ENCODE assay signal across 15 cellular contexts in genomic region chr2:47205576-47206141, GRCh38. TPM values are rescaled to one million over a fixed set of nuclear protein-coding genes. Genes with fewer than 3 reads are reported as not detected.
DNase-seq lines count a peak whose midpoint lies in the region; ATAC-seq and TF ChIP-seq lines count a peak whose summit lies in the region.
"Had no signal": no experiment of that assay in that cellular context is flagged by ENCODE, and none has a peak within 500 bp of the region (broad histone marks: within the 10 kb centered on the region; RNA-seq: fewer than 3 reads in every experiment).

No MANE protein-coding gene starts in this region.

- no peak overlapping the region for H3K27ac ChIP-seq in testis
- no peak overlapping the region for H3K27ac ChIP-seq in prostate gland
- H3K27ac ChIP-seq: spleen, tibial nerve had no signal

- WGBS in testis, 2 donors, result 41 to 67% methylated on average over 9 of the region's 9 CpGs
- 80% methylated on average over 9 of the region's 9 CpGs for WGBS in prostate gland

- ATAC-seq in left lobe of liver (peak; percentile 83), HG02588 (IDR thresholded peaks at IDR 0.05; ENCODE audit: unreplicated experiment) (no peak)

- TF ChIP-seq CTCF in choroid plexus epithelial cell (conservative IDR thresholded peaks at IDR 0.05; ENCODE audit: low read depth, low read length), result no peak
- no peak for TF ChIP-seq CTCF in testis (IDR thresholded peaks at IDR 0.05)
- TF ChIP-seq CTCF in prostate gland (IDR thresholded peaks at IDR 0.05), result no peak

- TF ChIP-seq POLR2A in testis (IDR thresholded peaks at IDR 0.05) (no peak), prostate gland (IDR thresholded peaks at IDR 0.05) (no peak)

- H3K4me3 ChIP-seq in choroid plexus epithelial cell (ENCODE audit: low read depth, low read length) (no peak overlapping the region), testis (no peak overlapping the region), prostate gland (no peak overlapping the region)
- H3K4me3 ChIP-seq: spleen, tibial nerve had no signal

- H3K9me3 ChIP-seq in testis (no peaks in the 10 kb centered on the region), prostate gland (no peaks in the 10 kb centered on the region)
- H3K9me3 ChIP-seq: tibial nerve had no signal

- intact Hi-C loops in testis (cut with DNase I; ENCODE audit: low total_unique reads), result no loop called here
- intact Hi-C loops in prostate gland (cut with DNase I), result no loop called here

- H3K27me3 ChIP-seq in testis (no peaks in the 10 kb centered on the region), prostate gland (replicated peaks; ENCODE audit: insufficient read depth) (no peaks in the 10 kb centered on the region)
- H3K27me3 ChIP-seq: spleen, tibial nerve had no signal

- peak; percentile 46 to 71 for DNase-seq in NCI-H524 (lab: John Stamatoyannopoulos, UW)
- no peak for DNase-seq in NCI-H524 treated with DMSO at 0.1 percent for 48 hours (lab: John Stamatoyannopoulos, UW)
- DNase-seq in choroid plexus epithelial cell (ENCODE audit: low read depth), result peak; percentile 53
- DNase-seq in left lobe of liver (ENCODE audit: low spot score), result no peak
- peak; percentile 89 for DNase-seq in testis
- no peak for DNase-seq in NCI-H1436 treated with DMSO at 0.1 percent for 48 hours (lab: John Stamatoyannopoulos, UW)
- DNase-seq in prostate gland (ENCODE audit: low spot score), result no peak
- DNase-seq: 8988T; activated naive CD8-positive, alpha-beta T cell treated with anti-CD3 and anti-CD28 coated beads, Interleukin-2, amount 10 ng/mL, durations not matched to agents 7 days and 5 days; Calu3; NCI-H1436; OCI-M1; spleen had no signal

- no peaks in the 10 kb centered on the region for H3K36me3 ChIP-seq in testis (ENCODE audit: low read depth, missing control alignments)
- H3K36me3 ChIP-seq in prostate gland, result no peaks in the 10 kb centered on the region
- H3K36me3 ChIP-seq: spleen, tibial nerve had no signal

- peaks cover 11% of the 10 kb centered on the region for H3K4me1 ChIP-seq in testis
- no peaks in the 10 kb centered on the region for H3K4me1 ChIP-seq in prostate gland (replicated peaks)

RNA-seq across cellular contexts. Expression of gene CALM2, which starts 29.3 kb away (rescaled TPM):
- total RNA-seq in left lobe of liver (141 TPM), testis (100 to 1,000 TPM; 610 to 654 TPM), prostate gland (100 to 1,000 TPM; 391 to 511 TPM)
- polyA plus RNA-seq in testis (ENCODE audit: insufficient read depth, low read depth, low replicate concordance), result 1,336 TPM

RNA-seq across cellular contexts. Expression of gene STPG4, which starts 50.6 kb away (rescaled TPM):
- total RNA-seq in left lobe of liver, result not detected
- 1 to 10 TPM; 3.0 to 8.5 TPM for total RNA-seq in testis
- 19.4 TPM for polyA plus RNA-seq in testis (ENCODE audit: insufficient read depth, low read depth, low replicate concordance)
- 1 to 10 TPM in 1 of 2 donors, not detected in 1; 1.4 TPM for total RNA-seq in prostate gland

Comparison
In these comparisons a context has a peak if more than half of its experiments do, and no peak if none do; other contexts are left out.
1. DNase-seq: peak in NCI-H524 (2 of 2), choroid plexus epithelial cell (single experiment) and testis (single experiment); none in NCI-H524 treated with DMSO at 0.1 percent for 48 hours (single experiment), left lobe of liver (single experiment), NCI-H1436 treated with DMSO at 0.1 percent for 48 hours (single experiment) and prostate gland (single experiment).